24 cellular contexts compared by ENCODE assay signal in genomic region chr11:70292166-70292565, GRCh38.
"Had no signal": no experiment of that assay in that cellular context is flagged by ENCODE, and none has a peak within 500 bp of the region (broad histone marks: within the 10 kb centered on the region; RNA-seq: fewer than 3 reads in every experiment).

No MANE protein-coding gene starts in this region.

- ATAC-seq: effector memory CD8-positive, alpha-beta T cell; esophagus mucosa; foreskin keratinocyte; gastrocnemius medialis; gastroesophageal sphincter had no signal

- DNase-seq: colonic mucosa; cortex of kidney; dermis blood vessel endothelial cell; dorsolateral prefrontal cortex; effector CD4-positive, alpha-beta T cell; effector CD8-positive, alpha-beta T cell; effector memory CD4-positive, alpha-beta T cell; effector memory CD8-positive, alpha-beta T cell; endodermal cell; erythroblast; esophagus squamous epithelium; foreskin fibroblast; foreskin keratinocyte; foreskin melanocyte; gastrocnemius medialis; glutamatergic neuron; heart left ventricle; heart right ventricle had no signal

- H3K27me3 Mint-ChIP-seq: dendritic cell treated with granulocyte-macrophage colony-stimulating factor and Interleukin-4, amounts not matched to agents 40 ng/mL and 50 ng/mL, for 4 days; effector memory CD8-positive, alpha-beta T cell had no signal

- H3K27ac ChIP-seq: colonic mucosa, coronary artery, epithelial cell of prostate, esophagus muscularis mucosa, esophagus squamous epithelium, foreskin keratinocyte, gastrocnemius medialis, gastroesophageal sphincter, heart left ventricle, heart right ventricle had no signal

- H3K4me3 Mint-ChIP-seq: dendritic cell treated with granulocyte-macrophage colony-stimulating factor and Interleukin-4, amounts not matched to agents 40 ng/mL and 50 ng/mL, for 4 days; effector memory CD8-positive, alpha-beta T cell; endodermal cell had no signal

- H3K27ac Mint-ChIP-seq: dendritic cell treated with granulocyte-macrophage colony-stimulating factor and Interleukin-4, amounts not matched to agents 40 ng/mL and 50 ng/mL, for 4 days; endodermal cell had no signal

- H3K9me3 Mint-ChIP-seq: dendritic cell treated with granulocyte-macrophage colony-stimulating factor and Interleukin-4, amounts not matched to agents 40 ng/mL and 50 ng/mL, for 4 days; effector memory CD8-positive, alpha-beta T cell had no signal
